ENCODE assay signal across 8 cellular contexts in the genomic region with DNA sequence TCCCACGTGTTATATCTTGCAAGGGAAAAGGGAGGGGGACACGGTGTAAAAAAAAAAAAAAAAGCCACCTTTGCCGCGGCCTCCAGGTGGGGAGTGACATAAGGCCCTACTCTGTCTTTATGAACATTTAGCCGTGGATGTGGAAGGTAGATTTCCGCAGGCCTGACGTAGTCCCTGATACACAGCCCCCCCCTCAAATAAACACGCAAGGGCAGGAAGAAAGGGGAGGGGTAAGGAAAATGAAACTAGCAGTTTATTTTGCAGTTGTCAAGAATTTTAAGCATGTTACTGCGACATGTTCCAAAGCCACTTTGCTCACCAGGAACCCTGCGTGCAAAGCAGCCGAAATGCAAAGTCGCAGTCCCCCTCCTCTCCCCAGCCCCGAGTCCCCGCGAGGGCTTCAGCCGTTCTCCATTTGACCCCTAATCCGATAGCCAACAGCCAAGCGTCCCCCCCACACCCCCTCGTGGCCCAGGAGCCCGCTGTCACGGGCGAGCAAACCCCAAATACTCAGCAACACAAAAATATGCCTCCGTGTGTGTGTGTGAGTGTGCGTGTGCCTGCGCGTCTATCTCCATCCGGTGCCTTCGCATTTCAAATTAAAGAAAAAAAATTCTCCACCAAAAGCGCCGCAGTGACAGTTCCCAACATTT. TPM values are rescaled to one million over a fixed set of nuclear protein-coding genes. Genes with fewer than 3 reads are reported as not detected.
DNase-seq lines count a peak whose midpoint lies in the region; ATAC-seq and TF ChIP-seq lines count a peak whose summit lies in the region.

No MANE protein-coding gene starts in this region.

- CTCF ChIA-PET in HCT116 (lab: Charles Lee) = interaction anchor here (0.6 to 4.5 kb wide), 5 partner anchors 12 to 170 kb away, joined by 3 to 67 read pairs (median 3); no protein-coding TSS in a partner anchor

- WGBS in ovary, 3 donors = 3 to 5% (median 4%) methylated on average over 30 of the region's 30 CpGs

- TF ChIP-seq CTCF in HCT116 (IDR thresholded peaks at IDR 0.05 in 2 of 3, conservative IDR thresholded peaks at IDR 0.05 in 1 of 3; ENCODE audit: borderline replicate concordance in 1 of 3, insufficient read depth in 1 of 3, low read depth in 2 of 3, low read length in 2 of 3) (no peak), ovary (IDR thresholded peaks at IDR 0.05) (no peak)

- H3K9me3 ChIP-seq in HCT116 (ENCODE audit: control insufficient read depth in 1 of 2, insufficient read depth in 1 of 2, low read depth in 1 of 2, low read length in 2 of 2) = no peaks in the 10 kb centered on the region
- no peaks in the 10 kb centered on the region for H3K9me3 ChIP-seq in ovary

- TF ChIP-seq POLR2A in HCT116 (IDR thresholded peaks at IDR 0.05; ENCODE audit: borderline replicate concordance, extremely low read depth, insufficient read depth, insufficient read length) (no peak), ovary (IDR thresholded peaks at IDR 0.05) (no peak)

- H4K20me1 ChIP-seq in HCT116 (ENCODE audit: insufficient read depth) = peaks cover 4% of the 10 kb centered on the region; the same call in 1 of the 2 replicates

- no peak overlapping the region for H2AFZ ChIP-seq in HCT116 (ENCODE audit: low read depth, low read length, poor library complexity, severe bottlenecking)

- no peak for TF ChIP-seq EP300 in ovary (IDR thresholded peaks at IDR 0.05)

- no peaks in the 10 kb centered on the region for H3K9me2 ChIP-seq in HCT116 (ENCODE audit: insufficient read depth)

- no peak for TF ChIP-seq RAD21 in HCT116 (IDR thresholded peaks at IDR 0.05; ENCODE audit: low read depth)

- TSS peak; percentile 55 for BruUV-seq in HCT116 (replicated peaks; lab: Mats Ljungman, UMichigan)

- in situ Hi-C loops in KBM-7 (cut with MboI; ENCODE audit: low pct_unique_long_range_greater_than_20kb, low sequenced_read_pairs) = no loop called here

- ATAC-seq in HCT116 = no peak
- ATAC-seq in GM18873 (IDR thresholded peaks at IDR 0.05; ENCODE audit: low FRiP score, unreplicated experiment) = no peak
- no peak for ATAC-seq in GM21786 (IDR thresholded peaks at IDR 0.05; ENCODE audit: unreplicated experiment)

- H3K27ac ChIP-seq in HCT116 (ENCODE audit: low read depth, low read length) (peak overlapping the region; percentile 94), epithelial cell of prostate (peak overlapping the region; percentile 91), ovary (peak overlapping the region in 1 of 2 donors; percentile 87)

- H3K36me3 ChIP-seq in HCT116 (ENCODE audit: control insufficient read depth in 1 of 2, insufficient read depth in 2 of 2, low read length in 2 of 2) (peaks cover 9 to 18% of the 10 kb centered on the region in 2 experiments; a peak in 2 of 4 replicates), ovary (no peaks in the 10 kb centered on the region)

- H3K27me3 ChIP-seq in HCT116 (ENCODE audit: insufficient read depth, low read length) (no peaks in the 10 kb centered on the region), ovary (no peaks in the 10 kb centered on the region)

- RAD21 ChIA-PET in HCT116 (lab: Charles Lee; ENCODE audit: low non-redundant PET in 1 of 2, low total read pairs in 2 of 2, uncharacterized antibody in 2 of 2, unreplicated experiment in 2 of 2) = no interaction called here

- H3K4me2 ChIP-seq in HCT116 (ENCODE audit: low read length) = peak overlapping the region; percentile 94

- POLR2A ChIA-PET in HCT116 (lab: Charles Lee) = interaction anchor here (0.6 to 2.9 kb wide), 10 partner anchors 9 to 1426 kb away, joined by 3 to 73 read pairs (median 8); a partner anchor contains a TSS

- H3K79me2 ChIP-seq in HCT116 (ENCODE audit: insufficient read depth, low read length) = peaks cover 50% of the 10 kb centered on the region

- intact Hi-C loops in HCT116 (cut with micrococcal nuclease) = loop anchor here (2.0 kb wide), 2 partner anchors 27 to 151 kb away; no protein-coding TSS in a partner anchor
- intact Hi-C loops in ovary (cut with DNase I) = no loop called here

- H3K4me3 ChIP-seq in HCT116 (replicated peaks in 1 of 2; ENCODE audit: low read depth in 1 of 2, low read length in 2 of 2) (peak overlapping the region; percentile 84 to 95), ovary (peak overlapping the region; percentile 63)

- H3K9ac ChIP-seq in HCT116 (ENCODE audit: low read length) = peak overlapping the region; percentile 79

- no peak for DNase-seq in HCT116 (ENCODE audit: low read depth, low spot score)
- DNase-seq in T-helper 9 cell = peak; percentile 20
- no peak for DNase-seq in epithelial cell of prostate (ENCODE audit: low read depth, low spot score)
- peak; percentile 20 to 57 (median 55) for DNase-seq in ovary
- DNase-seq in GM03348 (ENCODE audit: low spot score) = no peak
- DNase-seq in KBM-7 = no peak

- H3K4me1 ChIP-seq in HCT116 (ENCODE audit: control insufficient read depth in 1 of 2, insufficient read depth in 2 of 2, low read length in 2 of 2) = peaks cover 39 to 58% of the 10 kb centered on the region in 2 experiments
- peaks cover 21% of the 10 kb centered on the region for H3K4me1 ChIP-seq in ovary (ENCODE audit: insufficient read depth)

TF ChIP-seq in HCT116, 20 proteins besides CTCF, POLR2A, EP300 and RAD21:
- no peak for TF ChIP-seq SRF (IDR thresholded peaks at IDR 0.05; ENCODE audit: low read depth)
- no peak for TF ChIP-seq EZH2 (IDR thresholded peaks at IDR 0.05)
- TF ChIP-seq, protein P1, sequence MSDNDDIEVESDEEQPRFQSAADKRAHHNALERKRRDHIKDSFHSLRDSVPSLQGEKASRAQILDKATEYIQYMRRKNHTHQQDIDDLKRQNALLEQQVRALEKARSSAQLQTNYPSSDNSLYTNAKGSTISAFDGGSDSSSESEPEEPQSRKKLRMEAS (IDR thresholded peaks at IDR 0.05) = no peak
- 0 out of 2 replicates have a peak, but pooled peaks have one; percentile 10 for TF ChIP-seq SIN3A (IDR thresholded peaks at IDR 0.05; ENCODE audit: low read depth)
- no peak for TF ChIP-seq FOSL1 (IDR thresholded peaks at IDR 0.05; ENCODE audit: low read depth)
- TF ChIP-seq ZFX (IDR thresholded peaks at IDR 0.05) = no peak

RNA-seq across cellular contexts. Expression of a gene that starts 1.2 kb away (rescaled TPM):
- 60.9 TPM for total RNA-seq in HCT116 (2021; ENCODE audit: unreplicated experiment)
- polyA plus RNA-seq in HCT116 (2012) = 58.0 and 71.2 TPM in 2 replicates
- 10 to 100 TPM in 6 of 7 donors, 1 to 10 TPM in 1; 5.5 to 27.9 (median 16.5) TPM for total RNA-seq in ovary
- polyA plus RNA-seq in ovary = 10 to 100 TPM in 1 of 2 donors, 1 to 10 TPM in 1; 7.8 to 10.7 TPM

RNA-seq across cellular contexts. Expression of a gene that starts 41.1 kb away (rescaled TPM):
- total RNA-seq in HCT116 (2021; ENCODE audit: unreplicated experiment) (29.0 TPM), ovary (1 to 10 TPM in 6 of 7 donors, under 1 TPM in 1; 0.60 to 7.0 (median 3.9) TPM)
- 17.3 and 18.1 TPM in 2 replicates for polyA plus RNA-seq in HCT116 (2012)
- 1 to 10 TPM; 1.1 to 3.2 TPM for polyA plus RNA-seq in ovary

Comparison
In these comparisons a context has a peak if more than half of its experiments do, and no peak if none do; other contexts are left out.
1. DNase-seq: peak in T-helper 9 cell (single experiment) and ovary (5 of 5); none in HCT116 (single experiment), epithelial cell of prostate (single experiment), GM03348 (single experiment) and KBM-7 (single experiment).